1 cellular context compared by ENCODE assay signal in the genomic region with DNA sequence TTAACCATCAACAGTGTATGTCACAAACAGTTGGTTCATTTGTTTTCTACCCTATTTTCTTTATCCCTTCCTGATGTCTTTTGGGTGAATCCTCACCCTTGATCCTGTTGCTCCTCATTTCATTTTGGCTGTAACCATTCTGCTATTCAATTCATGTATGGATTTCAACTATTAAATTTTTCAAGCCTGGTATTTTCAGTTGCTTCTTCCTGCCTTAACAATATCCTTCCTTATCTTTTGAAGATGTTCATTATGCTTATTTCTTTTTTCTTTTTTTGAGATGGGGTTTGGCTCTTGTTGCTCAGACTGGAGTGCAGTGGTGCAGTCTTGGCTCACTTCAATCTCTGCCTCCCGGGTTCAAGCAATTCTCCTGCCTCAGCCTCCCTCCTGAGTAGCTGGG.
TF ChIP-seq lines count a peak whose summit lies in the region.

No MANE protein-coding gene starts in this region.

TF ChIP-seq in GM23338, 12 proteins besides CTCF, POLR2A, EP300 and RAD21:
- TF ChIP-seq, protein P1, sequence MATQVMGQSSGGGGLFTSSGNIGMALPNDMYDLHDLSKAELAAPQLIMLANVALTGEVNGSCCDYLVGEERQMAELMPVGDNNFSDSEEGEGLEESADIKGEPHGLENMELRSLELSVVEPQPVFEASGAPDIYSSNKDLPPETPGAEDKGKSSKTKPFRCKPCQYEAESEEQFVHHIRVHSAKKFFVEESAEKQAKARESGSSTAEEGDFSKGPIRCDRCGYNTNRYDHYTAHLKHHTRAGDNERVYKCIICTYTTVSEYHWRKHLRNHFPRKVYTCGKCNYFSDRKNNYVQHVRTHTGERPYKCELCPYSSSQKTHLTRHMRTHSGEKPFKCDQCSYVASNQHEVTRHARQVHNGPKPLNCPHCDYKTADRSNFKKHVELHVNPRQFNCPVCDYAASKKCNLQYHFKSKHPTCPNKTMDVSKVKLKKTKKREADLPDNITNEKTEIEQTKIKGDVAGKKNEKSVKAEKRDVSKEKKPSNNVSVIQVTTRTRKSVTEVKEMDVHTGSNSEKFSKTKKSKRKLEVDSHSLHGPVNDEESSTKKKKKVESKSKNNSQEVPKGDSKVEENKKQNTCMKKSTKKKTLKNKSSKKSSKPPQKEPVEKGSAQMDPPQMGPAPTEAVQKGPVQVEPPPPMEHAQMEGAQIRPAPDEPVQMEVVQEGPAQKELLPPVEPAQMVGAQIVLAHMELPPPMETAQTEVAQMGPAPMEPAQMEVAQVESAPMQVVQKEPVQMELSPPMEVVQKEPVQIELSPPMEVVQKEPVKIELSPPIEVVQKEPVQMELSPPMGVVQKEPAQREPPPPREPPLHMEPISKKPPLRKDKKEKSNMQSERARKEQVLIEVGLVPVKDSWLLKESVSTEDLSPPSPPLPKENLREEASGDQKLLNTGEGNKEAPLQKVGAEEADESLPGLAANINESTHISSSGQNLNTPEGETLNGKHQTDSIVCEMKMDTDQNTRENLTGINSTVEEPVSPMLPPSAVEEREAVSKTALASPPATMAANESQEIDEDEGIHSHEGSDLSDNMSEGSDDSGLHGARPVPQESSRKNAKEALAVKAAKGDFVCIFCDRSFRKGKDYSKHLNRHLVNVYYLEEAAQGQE (IDR thresholded peaks at IDR 0.05; ENCODE audit: unreplicated experiment), result no peak
- TF ChIP-seq JUNB (IDR thresholded peaks at IDR 0.05; ENCODE audit: unreplicated experiment) (no peak), NANOG (IDR thresholded peaks at IDR 0.05; ENCODE audit: borderline replicate concordance) (no peak), ZNF331 (CRISPR knock-in tag; IDR thresholded peaks at IDR 0.05; ENCODE audit: low read depth) (no peak), EZH2 (IDR thresholded peaks at IDR 0.05; ENCODE audit: low read depth, unreplicated experiment) (no peak), ZNF462 (CRISPR knock-in tag; IDR thresholded peaks at IDR 0.05) (no peak), ZNF114 (CRISPR knock-in tag; IDR thresholded peaks at IDR 0.05) (no peak), STAT1 (IDR thresholded peaks at IDR 0.05; ENCODE audit: unreplicated experiment) (no peak), POLR2AphosphoS5 (IDR thresholded peaks at IDR 0.05; ENCODE audit: low read depth) (no peak), CREB1 (CRISPR knock-in tag; IDR thresholded peaks at IDR 0.05; ENCODE audit: low read depth) (no peak)
- TF ChIP-seq, protein P2, sequence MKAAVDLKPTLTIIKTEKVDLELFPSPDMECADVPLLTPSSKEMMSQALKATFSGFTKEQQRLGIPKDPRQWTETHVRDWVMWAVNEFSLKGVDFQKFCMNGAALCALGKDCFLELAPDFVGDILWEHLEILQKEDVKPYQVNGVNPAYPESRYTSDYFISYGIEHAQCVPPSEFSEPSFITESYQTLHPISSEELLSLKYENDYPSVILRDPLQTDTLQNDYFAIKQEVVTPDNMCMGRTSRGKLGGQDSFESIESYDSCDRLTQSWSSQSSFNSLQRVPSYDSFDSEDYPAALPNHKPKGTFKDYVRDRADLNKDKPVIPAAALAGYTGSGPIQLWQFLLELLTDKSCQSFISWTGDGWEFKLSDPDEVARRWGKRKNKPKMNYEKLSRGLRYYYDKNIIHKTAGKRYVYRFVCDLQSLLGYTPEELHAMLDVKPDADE (IDR thresholded peaks at IDR 0.05), result no peak
